Comparison of ENCODE assay signal across 1 cellular context in genomic region chr17:41048441-41048840, GRCh38.
TF ChIP-seq lines count a peak whose summit lies in the region.

No MANE protein-coding gene starts in this region.

TF ChIP-seq in A549, 52 proteins besides CTCF, POLR2A, EP300 and RAD21 (continued from another document):
- TF ChIP-seq, protein P1, sequence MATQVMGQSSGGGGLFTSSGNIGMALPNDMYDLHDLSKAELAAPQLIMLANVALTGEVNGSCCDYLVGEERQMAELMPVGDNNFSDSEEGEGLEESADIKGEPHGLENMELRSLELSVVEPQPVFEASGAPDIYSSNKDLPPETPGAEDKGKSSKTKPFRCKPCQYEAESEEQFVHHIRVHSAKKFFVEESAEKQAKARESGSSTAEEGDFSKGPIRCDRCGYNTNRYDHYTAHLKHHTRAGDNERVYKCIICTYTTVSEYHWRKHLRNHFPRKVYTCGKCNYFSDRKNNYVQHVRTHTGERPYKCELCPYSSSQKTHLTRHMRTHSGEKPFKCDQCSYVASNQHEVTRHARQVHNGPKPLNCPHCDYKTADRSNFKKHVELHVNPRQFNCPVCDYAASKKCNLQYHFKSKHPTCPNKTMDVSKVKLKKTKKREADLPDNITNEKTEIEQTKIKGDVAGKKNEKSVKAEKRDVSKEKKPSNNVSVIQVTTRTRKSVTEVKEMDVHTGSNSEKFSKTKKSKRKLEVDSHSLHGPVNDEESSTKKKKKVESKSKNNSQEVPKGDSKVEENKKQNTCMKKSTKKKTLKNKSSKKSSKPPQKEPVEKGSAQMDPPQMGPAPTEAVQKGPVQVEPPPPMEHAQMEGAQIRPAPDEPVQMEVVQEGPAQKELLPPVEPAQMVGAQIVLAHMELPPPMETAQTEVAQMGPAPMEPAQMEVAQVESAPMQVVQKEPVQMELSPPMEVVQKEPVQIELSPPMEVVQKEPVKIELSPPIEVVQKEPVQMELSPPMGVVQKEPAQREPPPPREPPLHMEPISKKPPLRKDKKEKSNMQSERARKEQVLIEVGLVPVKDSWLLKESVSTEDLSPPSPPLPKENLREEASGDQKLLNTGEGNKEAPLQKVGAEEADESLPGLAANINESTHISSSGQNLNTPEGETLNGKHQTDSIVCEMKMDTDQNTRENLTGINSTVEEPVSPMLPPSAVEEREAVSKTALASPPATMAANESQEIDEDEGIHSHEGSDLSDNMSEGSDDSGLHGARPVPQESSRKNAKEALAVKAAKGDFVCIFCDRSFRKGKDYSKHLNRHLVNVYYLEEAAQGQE (IDR thresholded peaks at IDR 0.05), result no peak
